ENCODE assay signal across 1 cellular context in genomic region chr2:47218066-47218581, GRCh38.
TF ChIP-seq lines count a peak whose summit lies in the region.

No MANE protein-coding gene starts in this region.

TF ChIP-seq in HEK293, 187 proteins besides CTCF, POLR2A, EP300 and RAD21 (continued from another document):
- peak; percentile 53; the same call in 1 of the 2 replicates for TF ChIP-seq ZNF600 (tag by site-specific recombination; IDR thresholded peaks at IDR 0.05)
- no peak for TF ChIP-seq ZNF629 (tag by site-specific recombination; IDR thresholded peaks at IDR 0.05)
- TF ChIP-seq FEZF1 (tag by site-specific recombination; IDR thresholded peaks at IDR 0.05) = peak; percentile 92
- TF ChIP-seq ZBTB1 (tag by site-specific recombination; IDR thresholded peaks at IDR 0.05) = no peak
- TF ChIP-seq RBAK (tag by site-specific recombination; IDR thresholded peaks at IDR 0.05) = no peak
- no peak for TF ChIP-seq PATZ1 (tag by site-specific recombination; IDR thresholded peaks at IDR 0.05)
- TF ChIP-seq TRIM28 (IDR thresholded peaks at IDR 0.05; ENCODE audit: borderline replicate concordance, low read length) = 0 out of 2 replicates have a peak, but pooled peaks have one; percentile 23
- peak; percentile 38 for TF ChIP-seq ZNF335 (tag by site-specific recombination; conservative IDR thresholded peaks at IDR 0.05)
- TF ChIP-seq ZNF184 (tag by site-specific recombination; IDR thresholded peaks at IDR 0.05) = no peak
